ENCODE assay signal across 14 cellular contexts in genomic region chr5:89437450-89438435, GRCh38.
DNase-seq lines count a peak whose midpoint lies in the region; ATAC-seq, FAIRE-seq and TF ChIP-seq lines count a peak whose summit lies in the region.
"Had no signal": no experiment of that assay in that cellular context is flagged by ENCODE, and none has a peak within 500 bp of the region (broad histone marks: within the 10 kb centered on the region; RNA-seq: fewer than 3 reads in every experiment).

No MANE protein-coding gene starts in this region.

- no peaks in the 10 kb centered on the region for H3K9me3 Mint-ChIP-seq in activated naive CD4-positive, alpha-beta T cell treated with anti-CD3 and anti-CD28 coated beads for 36 hours

- H3K4me1 Mint-ChIP-seq in activated naive CD4-positive, alpha-beta T cell treated with anti-CD3 and anti-CD28 coated beads for 36 hours (ENCODE audit: low read depth): no peaks in the 10 kb centered on the region

- H3K36me3 Mint-ChIP-seq in activated naive CD4-positive, alpha-beta T cell treated with anti-CD3 and anti-CD28 coated beads for 36 hours (ENCODE audit: low read depth): no peaks in the 10 kb centered on the region
- H3K36me3 Mint-ChIP-seq: naive thymus-derived CD8-positive, alpha-beta T cell had no signal

- ATAC-seq in gastrocnemius medialis (peak; percentile 77 to 89), GM21737 (IDR thresholded peaks at IDR 0.05; ENCODE audit: unreplicated experiment) (no peak)
- ATAC-seq: esophagus mucosa; naive thymus-derived CD8-positive, alpha-beta T cell had no signal

- H3K4me3 ChIP-seq in choroid plexus epithelial cell (ENCODE audit: low read depth, low read length) (no peak overlapping the region), gastrocnemius medialis (no peak overlapping the region)
- H3K4me3 ChIP-seq: sigmoid colon, testis had no signal

- TF ChIP-seq CTCF in choroid plexus epithelial cell (conservative IDR thresholded peaks at IDR 0.05; ENCODE audit: low read depth, low read length): no peak
- no peak for TF ChIP-seq CTCF in gastrocnemius medialis (IDR thresholded peaks at IDR 0.05 in 4 of 5, conservative IDR thresholded peaks at IDR 0.05 in 1 of 5)

- no peaks in the 10 kb centered on the region for H3K36me3 ChIP-seq in gastrocnemius medialis
- H3K36me3 ChIP-seq: sigmoid colon had no signal

- H3K4me1 ChIP-seq in gastrocnemius medialis: peaks cover 20 to 38% of the 10 kb centered on the region in 2 donors
- H3K4me1 ChIP-seq: testis had no signal

- H3K4me3 Mint-ChIP-seq in activated naive CD4-positive, alpha-beta T cell treated with anti-CD3 and anti-CD28 coated beads for 36 hours: no peak overlapping the region
- H3K4me3 Mint-ChIP-seq: naive thymus-derived CD8-positive, alpha-beta T cell had no signal

- TF ChIP-seq POLR2A in gastrocnemius medialis (IDR thresholded peaks at IDR 0.05): no peak

- DNase-seq in GM19239 (ENCODE audit: insufficient read length, low spot score): no peak
- peak; percentile 49 for DNase-seq in NCI-H345 (lab: John Stamatoyannopoulos, UW)
- DNase-seq in choroid plexus epithelial cell (ENCODE audit: low read depth): peak; percentile 45
- DNase-seq in gastrocnemius medialis: no peak
- DNase-seq in dermis blood vessel endothelial cell: no peak
- no peak for DNase-seq in activated naive CD4-positive, alpha-beta T cell treated with anti-CD3 and anti-CD28 coated beads for 36 hours
- DNase-seq in NCI-H526 treated with DMSO at 0.1 percent for 48 hours (lab: John Stamatoyannopoulos, UW): no peak
- DNase-seq: activated gamma-delta T cell; naive thymus-derived CD8-positive, alpha-beta T cell; sigmoid colon; testis had no signal

- peak; percentile 81 for FAIRE-seq in GM19239 (lab: Jason Lieb, UNC)

- no peaks in the 10 kb centered on the region for H3K27me3 ChIP-seq in gastrocnemius medialis
- H3K27me3 ChIP-seq: sigmoid colon, testis had no signal

- H3K27me3 Mint-ChIP-seq in activated naive CD4-positive, alpha-beta T cell treated with anti-CD3 and anti-CD28 coated beads for 36 hours (ENCODE audit: low read depth): no peaks in the 10 kb centered on the region
- H3K27me3 Mint-ChIP-seq: naive thymus-derived CD8-positive, alpha-beta T cell had no signal

- no peak overlapping the region for H3K27ac Mint-ChIP-seq in activated naive CD4-positive, alpha-beta T cell treated with anti-CD3 and anti-CD28 coated beads for 36 hours

- in situ Hi-C loops in gastrocnemius medialis (cut with MboI; ENCODE audit: low sequenced_read_pairs in 4 of 4): loop anchor here in 1 of 4 donors (25.0 kb wide), 1 partner anchor 700 kb away; no protein-coding TSS in a partner anchor

- CTCF ChIA-PET in activated naive CD4-positive, alpha-beta T cell treated with anti-CD3 and anti-CD28 coated beads for 36 hours (lab: Charles Lee): interaction anchor here (0.6 kb wide), 1 partner anchor 13 kb away, joined by 5 read pairs; no protein-coding TSS in a partner anchor

- H3K27ac ChIP-seq in gastrocnemius medialis: peak overlapping the region; percentile 68 to 81 (median 76)
- H3K27ac ChIP-seq: HL-60, sigmoid colon, testis had no signal

- H3K9me3 ChIP-seq in gastrocnemius medialis: no peaks in the 10 kb centered on the region
- H3K9me3 ChIP-seq: sigmoid colon, testis had no signal

- intact Hi-C loops in gastrocnemius medialis (cut with DNase I; ENCODE audit: low total_unique reads): loop anchor here (2.0 kb wide), 1 partner anchor 19 kb away; no protein-coding TSS in a partner anchor
- intact Hi-C loops in activated naive CD4-positive, alpha-beta T cell treated with anti-CD3 and anti-CD28 coated beads for 36 hours (cut with micrococcal nuclease): no loop called here

Comparison
In these comparisons a context has a peak if more than half of its experiments do, and no peak if none do; other contexts are left out.
1. DNase-seq: peak in NCI-H345 (single experiment) and choroid plexus epithelial cell (single experiment); none in GM19239 (single experiment), gastrocnemius medialis (0 of 2), dermis blood vessel endothelial cell (single experiment), activated naive CD4-positive, alpha-beta T cell treated with anti-CD3 and anti-CD28 coated beads for 36 hours (single experiment) and NCI-H526 treated with DMSO at 0.1 percent for 48 hours (single experiment).